Comparison of ENCODE assay signal across 12 cellular contexts in the genomic region with DNA sequence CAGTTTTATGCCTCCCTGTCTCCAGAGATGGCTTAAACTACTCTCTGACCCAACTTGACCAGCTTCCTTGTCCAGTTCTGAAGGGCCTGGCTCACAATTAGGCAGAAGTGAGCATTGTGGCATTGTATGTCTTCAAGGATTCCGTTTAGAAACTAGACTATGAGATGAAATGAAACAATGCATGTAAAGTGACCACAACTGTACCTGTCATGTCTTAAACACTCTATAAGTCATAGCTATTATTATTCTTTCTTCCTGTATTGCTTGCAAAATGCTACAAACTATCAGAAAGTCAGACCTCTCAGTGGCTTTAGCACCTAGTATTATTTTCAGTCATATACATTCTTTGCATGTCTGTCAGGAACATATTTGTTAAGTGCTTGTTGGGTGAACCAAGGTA.
DNase-seq lines count a peak whose midpoint lies in the region; ATAC-seq, FAIRE-seq and TF ChIP-seq lines count a peak whose summit lies in the region.
"Had no signal": no experiment of that assay in that cellular context is flagged by ENCODE, and none has a peak within 500 bp of the region (broad histone marks: within the 10 kb centered on the region; RNA-seq: fewer than 3 reads in every experiment).

No MANE protein-coding gene starts in this region.

- no peak overlapping the region for H3K4me3 Mint-ChIP-seq in WTC11
- H3K4me3 Mint-ChIP-seq: CD8-positive, alpha-beta T cell; dendritic cell treated with granulocyte-macrophage colony-stimulating factor and Interleukin-4, amounts not matched to agents 40 ng/mL and 50 ng/mL, for 4 days had no signal

- TF ChIP-seq CTCF in WTC11 (IDR thresholded peaks at IDR 0.05) = no peak

- H3K27ac Mint-ChIP-seq in WTC11 = no peak overlapping the region
- H3K27ac Mint-ChIP-seq: CD8-positive, alpha-beta T cell; dendritic cell treated with granulocyte-macrophage colony-stimulating factor and Interleukin-4, amounts not matched to agents 40 ng/mL and 50 ng/mL, for 4 days had no signal

- DNase-seq in GM12892 (ENCODE audit: insufficient read length) (no peak), HuH-7.5 (ENCODE audit: low spot score) (no peak), NCI-H1092 treated with DMSO at 0.1 percent for 48 hours (lab: John Stamatoyannopoulos, UW) (no peak), cortex of kidney (lab: John Stamatoyannopoulos, UW) (no peak), WTC11 (ENCODE audit: low spot score) (no peak)
- DNase-seq: CD8-positive, alpha-beta T cell; NCI-H2081; SK-N-SH had no signal

- H3K4me1 Mint-ChIP-seq in WTC11 = peaks cover 30% of the 10 kb centered on the region

- CTCF ChIA-PET in WTC11 (lab: Charles Lee) = interaction anchor here (1.5 kb wide), 1 partner anchor 342 kb away, joined by 4 read pairs; no protein-coding TSS in a partner anchor

- H3K9me3 Mint-ChIP-seq in WTC11 = peaks cover 4% of the 10 kb centered on the region
- H3K9me3 Mint-ChIP-seq: CD8-positive, alpha-beta T cell; dendritic cell treated with granulocyte-macrophage colony-stimulating factor and Interleukin-4, amounts not matched to agents 40 ng/mL and 50 ng/mL, for 4 days had no signal

- no peaks in the 10 kb centered on the region for H3K36me3 Mint-ChIP-seq in WTC11

- peak; percentile 74 for ATAC-seq in GM19324 (IDR thresholded peaks at IDR 0.05; ENCODE audit: low FRiP score, unreplicated experiment)
- peak; percentile 92 for ATAC-seq in HG02798 (IDR thresholded peaks at IDR 0.05; ENCODE audit: poor library complexity, unreplicated experiment)
- peak; percentile 95 for ATAC-seq in HG03575 (IDR thresholded peaks at IDR 0.05; ENCODE audit: extremely low read depth, insufficient number of reproducible peaks, low FRiP score, unreplicated experiment)
- ATAC-seq in WTC11 = no peak
- ATAC-seq: CD8-positive, alpha-beta T cell had no signal

- no peak for TF ChIP-seq POLR2A in GM12892 (IDR thresholded peaks at IDR 0.05; ENCODE audit: low read depth, low read length)

- POLR2A ChIA-PET in WTC11 (lab: Charles Lee) = no interaction called here

- H3K27me3 Mint-ChIP-seq in WTC11 (ENCODE audit: low read depth) = no peaks in the 10 kb centered on the region
- H3K27me3 Mint-ChIP-seq: dendritic cell treated with granulocyte-macrophage colony-stimulating factor and Interleukin-4, amounts not matched to agents 40 ng/mL and 50 ng/mL, for 4 days had no signal

- FAIRE-seq in GM12892 (lab: Jason Lieb, UNC) = peak; percentile 88

TF ChIP-seq in WTC11, 78 proteins besides CTCF, POLR2A, EP300 and RAD21:
- TF ChIP-seq USF1 (CRISPR knock-in tag; IDR thresholded peaks at IDR 0.05) = no peak
- TF ChIP-seq ETV6 (CRISPR knock-in tag; IDR thresholded peaks at IDR 0.05) = no peak
- TF ChIP-seq RELA (CRISPR knock-in tag; IDR thresholded peaks at IDR 0.05; ENCODE audit: borderline replicate concordance) = no peak
- no peak for TF ChIP-seq GTF2I (CRISPR knock-in tag; conservative IDR thresholded peaks at IDR 0.05)
- no peak for TF ChIP-seq ZNF232 (CRISPR knock-in tag; IDR thresholded peaks at IDR 0.05)
- no peak for TF ChIP-seq NFE2L1 (CRISPR knock-in tag; IDR thresholded peaks at IDR 0.05)
- TF ChIP-seq TEAD1 (CRISPR knock-in tag; IDR thresholded peaks at IDR 0.05) = no peak
- TF ChIP-seq, protein P1, sequence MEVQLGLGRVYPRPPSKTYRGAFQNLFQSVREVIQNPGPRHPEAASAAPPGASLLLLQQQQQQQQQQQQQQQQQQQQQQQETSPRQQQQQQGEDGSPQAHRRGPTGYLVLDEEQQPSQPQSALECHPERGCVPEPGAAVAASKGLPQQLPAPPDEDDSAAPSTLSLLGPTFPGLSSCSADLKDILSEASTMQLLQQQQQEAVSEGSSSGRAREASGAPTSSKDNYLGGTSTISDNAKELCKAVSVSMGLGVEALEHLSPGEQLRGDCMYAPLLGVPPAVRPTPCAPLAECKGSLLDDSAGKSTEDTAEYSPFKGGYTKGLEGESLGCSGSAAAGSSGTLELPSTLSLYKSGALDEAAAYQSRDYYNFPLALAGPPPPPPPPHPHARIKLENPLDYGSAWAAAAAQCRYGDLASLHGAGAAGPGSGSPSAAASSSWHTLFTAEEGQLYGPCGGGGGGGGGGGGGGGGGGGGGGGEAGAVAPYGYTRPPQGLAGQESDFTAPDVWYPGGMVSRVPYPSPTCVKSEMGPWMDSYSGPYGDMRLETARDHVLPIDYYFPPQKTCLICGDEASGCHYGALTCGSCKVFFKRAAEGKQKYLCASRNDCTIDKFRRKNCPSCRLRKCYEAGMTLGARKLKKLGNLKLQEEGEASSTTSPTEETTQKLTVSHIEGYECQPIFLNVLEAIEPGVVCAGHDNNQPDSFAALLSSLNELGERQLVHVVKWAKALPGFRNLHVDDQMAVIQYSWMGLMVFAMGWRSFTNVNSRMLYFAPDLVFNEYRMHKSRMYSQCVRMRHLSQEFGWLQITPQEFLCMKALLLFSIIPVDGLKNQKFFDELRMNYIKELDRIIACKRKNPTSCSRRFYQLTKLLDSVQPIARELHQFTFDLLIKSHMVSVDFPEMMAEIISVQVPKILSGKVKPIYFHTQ (CRISPR knock-in tag; IDR thresholded peaks at IDR 0.05) = no peak
- TF ChIP-seq, protein P2, sequence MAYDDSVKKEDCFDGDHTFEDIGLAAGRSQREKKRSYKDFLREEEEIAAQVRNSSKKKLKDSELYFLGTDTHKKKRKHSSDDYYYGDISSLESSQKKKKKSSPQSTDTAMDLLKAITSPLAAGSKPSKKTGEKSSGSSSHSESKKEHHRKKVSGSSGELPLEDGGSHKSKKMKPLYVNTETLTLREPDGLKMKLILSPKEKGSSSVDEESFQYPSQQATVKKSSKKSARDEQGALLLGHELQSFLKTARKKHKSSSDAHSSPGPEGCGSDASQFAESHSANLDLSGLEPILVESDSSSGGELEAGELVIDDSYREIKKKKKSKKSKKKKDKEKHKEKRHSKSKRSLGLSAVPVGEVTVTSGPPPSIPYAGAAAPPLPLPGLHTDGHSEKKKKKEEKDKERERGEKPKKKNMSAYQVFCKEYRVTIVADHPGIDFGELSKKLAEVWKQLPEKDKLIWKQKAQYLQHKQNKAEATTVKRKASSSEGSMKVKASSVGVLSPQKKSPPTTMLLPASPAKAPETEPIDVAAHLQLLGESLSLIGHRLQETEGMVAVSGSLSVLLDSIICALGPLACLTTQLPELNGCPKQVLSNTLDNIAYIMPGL (CRISPR knock-in tag; IDR thresholded peaks at IDR 0.05) = no peak
- TF ChIP-seq JAZF1 (CRISPR knock-in tag; IDR thresholded peaks at IDR 0.05) = no peak
